Comparison of ENCODE assay signal across 8 cellular contexts in genomic region chr6:151763938-151764680, GRCh38. TPM values are rescaled to one million over a fixed set of nuclear protein-coding genes. Genes with fewer than 3 reads are reported as not detected.
DNase-seq lines count a peak whose midpoint lies in the region; ATAC-seq, FAIRE-seq and TF ChIP-seq lines count a peak whose summit lies in the region.

No MANE protein-coding gene starts in this region.

- intact Hi-C loops in sciatic nerve (cut with DNase I) = no loop called here

- no peaks in the 10 kb centered on the region for H3K27me3 ChIP-seq in iPS-15b (ENCODE audit: control insufficient read depth, insufficient read depth, low read length)

- ATAC-seq in HG03565 (IDR thresholded peaks at IDR 0.05; ENCODE audit: unreplicated experiment) (peak; percentile 73), sciatic nerve (peak; percentile 95)

- H3K4me3 ChIP-seq in iPS-15b (ENCODE audit: low read depth, low read length) = peak overlapping the region; percentile 36

- FAIRE-seq in D721Med (lab: Jason Lieb, UNC) = no peak

- H3K4me1 ChIP-seq in iPS-15b (ENCODE audit: control insufficient read depth, insufficient read depth, low read length) = no peaks in the 10 kb centered on the region

- TF ChIP-seq CTCF in D721Med (IDR thresholded peaks at IDR 0.05; ENCODE audit: insufficient read depth, missing control alignments) = peak; percentile 39
- TF ChIP-seq CTCF in GM20000 (IDR thresholded peaks at IDR 0.05; ENCODE audit: extremely low read depth, missing control alignments) = peak; percentile 42

- DNase-seq in D721Med (ENCODE audit: insufficient read length, low spot score) = no peak
- DNase-seq in GM20000 (ENCODE audit: low spot score) = peak; percentile 54
- peak; percentile 41 for DNase-seq in SK-N-DZ (ENCODE audit: low spot score)
- DNase-seq in brain pericyte (ENCODE audit: low read depth, low spot score) = peak; percentile 53
- peak; percentile 95 for DNase-seq in sciatic nerve (ENCODE audit: low spot score)
- DNase-seq in OCI-M2 (lab: John Stamatoyannopoulos, UW; ENCODE audit: unreplicated experiment) = no peak

- H3K9ac ChIP-seq in iPS-15b (ENCODE audit: low read depth, low read length) = no peak overlapping the region

- no peaks in the 10 kb centered on the region for H3K9me3 ChIP-seq in iPS-15b (ENCODE audit: control insufficient read depth, insufficient read depth, low read length)

- no peaks in the 10 kb centered on the region for H3K36me3 ChIP-seq in iPS-15b (ENCODE audit: control insufficient read depth, insufficient read depth, low read length)

RNA-seq across cellular contexts. Expression of gene ESR1, which starts 43.4 kb away (rescaled TPM):
- not detected in 2 replicates for polyA plus RNA-seq in SK-N-DZ (2014; cell fraction: cytosol; rRNA removed)
- not detected in 2 replicates for polyA plus RNA-seq in SK-N-DZ (2014; cell fraction: nucleus; rRNA removed)
- total RNA-seq in sciatic nerve = 16.5 TPM

Comparison
In these comparisons a context has a peak if more than half of its experiments do, and no peak if none do; other contexts are left out.
1. DNase-seq: peak in GM20000 (single experiment), SK-N-DZ (single experiment), brain pericyte (single experiment) and sciatic nerve (single experiment); none in D721Med (single experiment) and OCI-M2 (single experiment).